ENCODE assay signal across 9 cellular contexts in the genomic region with DNA sequence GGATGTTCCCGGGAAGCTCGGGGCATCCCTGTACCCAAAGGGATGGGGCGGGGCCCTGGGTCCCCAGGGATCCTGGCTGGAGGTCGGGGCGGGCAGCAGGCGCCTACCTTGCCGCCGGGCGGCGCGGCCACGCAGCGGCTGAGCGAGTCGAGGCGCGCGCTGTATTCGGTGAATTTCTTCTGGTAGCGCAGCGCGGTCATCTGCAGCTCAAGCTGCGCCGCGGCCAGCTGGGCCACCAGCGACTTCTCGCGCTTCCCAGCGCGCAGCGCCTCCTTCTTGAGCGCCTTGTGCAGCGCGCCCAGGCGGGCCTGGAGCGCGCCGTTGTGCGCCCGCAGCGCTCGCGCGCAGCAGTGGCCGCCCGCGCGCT. TPM values are rescaled to one million over a fixed set of nuclear protein-coding genes. Genes with fewer than 3 reads are reported as not detected.
DNase-seq lines count a peak whose midpoint lies in the region; ATAC-seq and TF ChIP-seq lines count a peak whose summit lies in the region.
"Had no signal": no experiment of that assay in that cellular context is flagged by ENCODE, and none has a peak within 500 bp of the region (broad histone marks: within the 10 kb centered on the region; RNA-seq: fewer than 3 reads in every experiment).

No MANE protein-coding gene starts in this region.

- H3K4me1 ChIP-seq in lower lobe of right lung = no peaks in the 10 kb centered on the region
- peaks cover 5% of the 10 kb centered on the region for H3K4me1 ChIP-seq in urinary bladder (ENCODE audit: insufficient read depth)
- H3K4me1 ChIP-seq: A549 had no signal

- H3K27me3 ChIP-seq in lower lobe of right lung (ENCODE audit: low read depth) = peaks cover 27% of the 10 kb centered on the region

- H3K4me3 ChIP-seq in lower lobe of right lung = peak overlapping the region; percentile 58
- H3K4me3 ChIP-seq in urinary bladder (ENCODE audit: low read depth, low read length) = peak overlapping the region; percentile 61
- H3K4me3 ChIP-seq: A549 had no signal

- 2% methylated on average over 48 of the region's 48 CpGs for WGBS in urinary bladder

- DNase-seq in NCI-H1436 (lab: John Stamatoyannopoulos, UW) = peak; percentile 44
- no peak for DNase-seq in NCI-H1436 treated with DMSO at 0.1 percent for 48 hours (lab: John Stamatoyannopoulos, UW)
- DNase-seq in lower lobe of right lung = no peak
- DNase-seq in HK-2 (ENCODE audit: unreplicated experiment) = no peak

- H3K27ac ChIP-seq in cingulate gyrus (ENCODE audit: low read depth, low read length) (peak overlapping the region; percentile 39), lower lobe of right lung (peak overlapping the region; percentile 78), urinary bladder (ENCODE audit: low read depth) (peak overlapping the region; percentile 89)
- H3K27ac ChIP-seq: A549 had no signal

- peak; percentile 29 to 37 for ATAC-seq in lower lobe of right lung
- ATAC-seq in HG03139 (IDR thresholded peaks at IDR 0.05; ENCODE audit: unreplicated experiment) = no peak
- no peak for ATAC-seq in GM21717 (IDR thresholded peaks at IDR 0.05; ENCODE audit: unreplicated experiment)

- H3K36me3 ChIP-seq in lower lobe of right lung (no peaks in the 10 kb centered on the region), urinary bladder (ENCODE audit: insufficient read depth) (no peaks in the 10 kb centered on the region)

- H3K9me3 ChIP-seq in lower lobe of right lung = no peaks in the 10 kb centered on the region
- H3K9me3 ChIP-seq: A549 had no signal

- intact Hi-C loops in lower lobe of right lung (cut with DNase I) = no loop called here

- TF ChIP-seq CTCF in lower lobe of right lung (IDR thresholded peaks at IDR 0.05) = no peak

RNA-seq across cellular contexts. Expression of a gene that starts 0.8 kb away (rescaled TPM):
- total RNA-seq in lower lobe of right lung (16.0 TPM), urinary bladder (61.6 TPM)
- polyA plus RNA-seq in urinary bladder = 98.0 TPM
- polyA plus RNA-seq: A549 had no signal

Comparison
In these comparisons a context has a peak if more than half of its experiments do, and no peak if none do; other contexts are left out.
1. H3K27ac ChIP-seq: peak in every context shown above with its lines; median percentile 89 in urinary bladder; 78 in lower lobe of right lung; 39 in cingulate gyrus.
2. ATAC-seq: peak in lower lobe of right lung (2 of 2); none in HG03139 (single experiment) and GM21717 (single experiment).